ENCODE assay signal across 11 cellular contexts in the genomic region with DNA sequence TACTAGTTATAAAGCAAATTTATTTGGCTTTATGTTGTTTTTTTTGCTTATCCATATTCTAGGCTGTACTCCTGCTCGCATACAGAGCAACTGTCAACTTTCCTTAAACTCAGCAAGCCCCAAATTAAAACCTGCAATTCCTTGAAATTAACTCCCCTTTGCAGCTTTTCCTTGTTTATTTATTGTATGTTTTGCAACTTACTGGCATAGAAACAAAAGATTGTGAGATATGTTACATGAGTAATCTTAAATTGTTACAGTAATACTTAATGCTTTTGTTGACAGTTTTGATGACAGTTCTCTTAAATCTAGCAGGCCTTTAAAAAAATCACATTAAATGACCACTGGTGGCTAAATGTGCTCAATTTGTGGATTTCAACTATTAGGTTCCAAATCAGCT. TPM values are rescaled to one million over a fixed set of nuclear protein-coding genes. Genes with fewer than 3 reads are reported as not detected.
A peak's percentile ranks its signal among the peaks of the same experiment; 100 is the strongest.
DNase-seq lines count a peak whose midpoint lies in the region; ATAC-seq and TF ChIP-seq lines count a peak whose summit lies in the region.
"Had no signal": no experiment of that assay in that cellular context is flagged by ENCODE, and none has a peak within 500 bp of the region (broad histone marks: within the 10 kb centered on the region; RNA-seq: fewer than 3 reads in every experiment).

No MANE protein-coding gene starts in this region.

- H3K36me3 Mint-ChIP-seq in activated T-cell treated with anti-CD3 and anti-CD28 coated beads, Interleukin-2, amount 50 U/mL, for 24 hours (ENCODE audit: low read depth): peaks cover 99% of the 10 kb centered on the region
- H3K36me3 Mint-ChIP-seq in activated CD8-positive, alpha-beta T cell treated with anti-CD3 and anti-CD28 coated beads, Interleukin-2, amount 10 ng/mL, durations not matched to agents 7 days and 5 days (ENCODE audit: low read depth): peaks cover 65% of the 10 kb centered on the region
- H3K36me3 Mint-ChIP-seq in stimulated activated naive B cell treated with anti-CD40 and anti-IgM and Interleukin-4, amounts not matched to agents 10 μg/mL and 1 μg/mL and 100 μg/mL, for 72 hours: peaks cover 30 to 72% of the 10 kb centered on the region in 2 donors

- CTCF ChIA-PET in activated CD8-positive, alpha-beta T cell treated with anti-CD3 and anti-CD28 coated beads, Interleukin-2, amount 10 ng/mL, durations not matched to agents 7 days and 5 days (lab: Charles Lee): interaction anchor here (1.0 kb wide), 1 partner anchor 9 kb away, joined by 3 read pairs; no protein-coding TSS in a partner anchor

- no peak for DNase-seq in activated T-cell treated with anti-CD3 and anti-CD28 coated beads, Interleukin-2, amount 50 U/mL, for 24 hours
- no peak for DNase-seq in activated T-cell treated with anti-CD3 and anti-CD28 coated beads, Interleukin-2, amount 50 U/mL, for 48 hours
- DNase-seq in activated CD8-positive, alpha-beta T cell treated with anti-CD3 and anti-CD28 coated beads, Interleukin-2, amount 10 ng/mL, durations not matched to agents 7 days and 5 days: no peak
- DNase-seq in fibroblast of villous mesenchyme (ENCODE audit: low read depth) (peak; percentile 60), islet precursor cell (no peak), cerebellar nuclear complex (lab: John Stamatoyannopoulos, UW) (no peak)
- no peak for DNase-seq in stimulated activated naive B cell treated with anti-CD40 and anti-IgM and Interleukin-4, amounts not matched to agents 10 μg/mL and 1 μg/mL and 100 μg/mL, for 72 hours
- DNase-seq: activated CD4-positive, alpha-beta T cell treated with anti-CD3 and anti-CD28 coated beads for 1 hour; mucosa of descending colon; NCI-H1436 treated with DMSO at 0.1 percent for 48 hours had no signal

- ATAC-seq in activated CD8-positive, alpha-beta T cell treated with anti-CD3 and anti-CD28 coated beads, Interleukin-2, amount 10 ng/mL, durations not matched to agents 7 days and 5 days: no peak
- ATAC-seq in stimulated activated naive B cell treated with anti-CD40 and anti-IgM and Interleukin-4, amounts not matched to agents 10 μg/mL and 1 μg/mL and 100 μg/mL, for 72 hours (replicated peaks): no peak
- no peak for ATAC-seq in GM21381 (IDR thresholded peaks at IDR 0.05; ENCODE audit: unreplicated experiment)
- ATAC-seq: mucosa of descending colon had no signal

- no peaks in the 10 kb centered on the region for H3K27me3 Mint-ChIP-seq in activated T-cell treated with anti-CD3 and anti-CD28 coated beads, Interleukin-2, amount 50 U/mL, for 24 hours
- H3K27me3 Mint-ChIP-seq in activated CD8-positive, alpha-beta T cell treated with anti-CD3 and anti-CD28 coated beads, Interleukin-2, amount 10 ng/mL, durations not matched to agents 7 days and 5 days (ENCODE audit: low read depth): no peaks in the 10 kb centered on the region
- peaks cover 0 to 6% of the 10 kb centered on the region in 2 donors for H3K27me3 Mint-ChIP-seq in stimulated activated naive B cell treated with anti-CD40 and anti-IgM and Interleukin-4, amounts not matched to agents 10 μg/mL and 1 μg/mL and 100 μg/mL, for 72 hours

- peak overlapping the region; percentile 100 for H3K27ac Mint-ChIP-seq in activated T-cell treated with anti-CD3 and anti-CD28 coated beads, Interleukin-2, amount 50 U/mL, for 24 hours
- H3K27ac Mint-ChIP-seq in activated CD8-positive, alpha-beta T cell treated with anti-CD3 and anti-CD28 coated beads, Interleukin-2, amount 10 ng/mL, durations not matched to agents 7 days and 5 days: no peak overlapping the region
- H3K27ac Mint-ChIP-seq in stimulated activated naive B cell treated with anti-CD40 and anti-IgM and Interleukin-4, amounts not matched to agents 10 μg/mL and 1 μg/mL and 100 μg/mL, for 72 hours: peak overlapping the region; percentile 31

- no peaks in the 10 kb centered on the region for H3K9me3 Mint-ChIP-seq in activated T-cell treated with anti-CD3 and anti-CD28 coated beads, Interleukin-2, amount 50 U/mL, for 24 hours
- no peaks in the 10 kb centered on the region for H3K9me3 Mint-ChIP-seq in activated CD8-positive, alpha-beta T cell treated with anti-CD3 and anti-CD28 coated beads, Interleukin-2, amount 10 ng/mL, durations not matched to agents 7 days and 5 days (ENCODE audit: insufficient read depth)
- no peaks in the 10 kb centered on the region for H3K9me3 Mint-ChIP-seq in stimulated activated naive B cell treated with anti-CD40 and anti-IgM and Interleukin-4, amounts not matched to agents 10 μg/mL and 1 μg/mL and 100 μg/mL, for 72 hours

- H3K4me3 ChIP-seq in fibroblast of villous mesenchyme (ENCODE audit: low read depth, low read length): peak overlapping the region; percentile 96
- H3K4me3 ChIP-seq: mucosa of descending colon had no signal

- peaks cover 68% of the 10 kb centered on the region for H3K4me1 Mint-ChIP-seq in activated T-cell treated with anti-CD3 and anti-CD28 coated beads, Interleukin-2, amount 50 U/mL, for 24 hours (ENCODE audit: low read depth)
- peaks cover 38% of the 10 kb centered on the region for H3K4me1 Mint-ChIP-seq in activated CD8-positive, alpha-beta T cell treated with anti-CD3 and anti-CD28 coated beads, Interleukin-2, amount 10 ng/mL, durations not matched to agents 7 days and 5 days (ENCODE audit: low read depth)
- peaks cover 16 to 34% of the 10 kb centered on the region in 2 donors for H3K4me1 Mint-ChIP-seq in stimulated activated naive B cell treated with anti-CD40 and anti-IgM and Interleukin-4, amounts not matched to agents 10 μg/mL and 1 μg/mL and 100 μg/mL, for 72 hours

- no peak for TF ChIP-seq CTCF in fibroblast of villous mesenchyme (IDR thresholded peaks at IDR 0.05; ENCODE audit: insufficient read depth, low read depth, low read length)

- H3K4me3 Mint-ChIP-seq in activated T-cell treated with anti-CD3 and anti-CD28 coated beads, Interleukin-2, amount 50 U/mL, for 24 hours: peak overlapping the region; percentile 98
- peak overlapping the region; percentile 56 for H3K4me3 Mint-ChIP-seq in activated CD8-positive, alpha-beta T cell treated with anti-CD3 and anti-CD28 coated beads, Interleukin-2, amount 10 ng/mL, durations not matched to agents 7 days and 5 days
- peak overlapping the region; percentile 25 to 36 for H3K4me3 Mint-ChIP-seq in stimulated activated naive B cell treated with anti-CD40 and anti-IgM and Interleukin-4, amounts not matched to agents 10 μg/mL and 1 μg/mL and 100 μg/mL, for 72 hours

- POLR2A ChIA-PET in activated CD8-positive, alpha-beta T cell treated with anti-CD3 and anti-CD28 coated beads, Interleukin-2, amount 10 ng/mL, durations not matched to agents 7 days and 5 days (lab: Charles Lee): no interaction called here

RNA-seq across cellular contexts. Expression of a gene that starts 4.5 kb away (rescaled TPM):
- total RNA-seq in activated CD8-positive, alpha-beta T cell treated with anti-CD3 and anti-CD28 coated beads, Interleukin-2, amount 10 ng/mL, durations not matched to agents 7 days and 5 days: 100 to 1,000 TPM; 191 to 213 TPM
- total RNA-seq in fibroblast of villous mesenchyme: 186 and 270 TPM in 2 replicates

Comparison
In these comparisons a context has a peak if more than half of its experiments do, and no peak if none do; other contexts are left out.
1. H3K4me3 Mint-ChIP-seq: peak in every context shown above with its lines; median percentile 98 in activated T-cell treated with anti-CD3 and anti-CD28 coated beads, Interleukin-2, amount 50 U/mL, for 24 hours; 56 in activated CD8-positive, alpha-beta T cell treated with anti-CD3 and anti-CD28 coated beads, Interleukin-2, amount 10 ng/mL, durations not matched to agents 7 days and 5 days; 30 in stimulated activated naive B cell treated with anti-CD40 and anti-IgM and Interleukin-4, amounts not matched to agents 10 μg/mL and 1 μg/mL and 100 μg/mL, for 72 hours.